23 cellular contexts compared by ENCODE assay signal in the genomic region with DNA sequence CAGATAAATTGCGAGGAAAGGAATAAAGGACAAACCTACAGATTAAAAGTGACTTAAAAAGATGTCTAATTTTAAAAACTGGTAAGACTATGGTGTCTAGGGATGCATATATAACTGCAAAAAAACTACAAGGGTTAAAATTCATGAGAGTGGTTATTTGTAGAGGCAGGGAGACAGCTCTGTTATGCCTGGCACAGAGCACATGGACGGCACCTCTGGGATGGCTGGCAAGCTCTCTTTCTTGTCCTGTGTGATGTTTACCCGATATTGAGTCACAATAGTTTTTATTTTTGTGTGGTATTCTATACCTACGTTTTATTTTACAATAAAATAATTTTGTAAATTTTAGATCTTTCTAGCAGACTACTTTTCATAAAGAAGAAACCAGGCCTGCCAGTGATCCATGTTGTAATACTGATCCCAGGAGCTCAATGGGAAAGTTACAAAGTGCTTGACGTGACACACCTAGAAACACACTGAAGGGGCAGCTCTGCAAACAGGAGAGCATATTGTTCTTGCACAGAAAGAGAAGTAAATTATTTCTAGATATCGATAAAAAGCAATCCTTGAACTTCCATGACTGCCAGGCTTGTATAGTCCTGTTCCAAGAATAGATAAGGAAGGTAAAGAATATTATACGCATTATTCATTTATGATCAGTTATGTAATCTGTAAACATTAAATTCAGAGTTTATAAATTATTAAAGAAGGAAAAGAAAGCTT.
"Had no signal": no experiment of that assay in that cellular context is flagged by ENCODE, and none has a peak within 500 bp of the region (broad histone marks: within the 10 kb centered on the region; RNA-seq: fewer than 3 reads in every experiment).

No MANE protein-coding gene starts in this region.

- H3K4me3 ChIP-seq: colonic mucosa, gastroesophageal sphincter, right lobe of liver, smooth muscle cell, transverse colon, uterus had no signal

- H3K4me1 Mint-ChIP-seq: activated naive CD8-positive, alpha-beta T cell treated with anti-CD3 and anti-CD28 coated beads for 36 hours; endodermal cell; nephron; stimulated activated memory B cell treated with anti-CD40 and anti-IgM and Interleukin-4, amounts not matched to agents 10 μg/mL and 1 μg/mL and 100 μg/mL, for 72 hours had no signal

- H3K27ac Mint-ChIP-seq: activated naive CD8-positive, alpha-beta T cell treated with anti-CD3 and anti-CD28 coated beads for 36 hours; endodermal cell; nephron; stimulated activated memory B cell treated with anti-CD40 and anti-IgM and Interleukin-4, amounts not matched to agents 10 μg/mL and 1 μg/mL and 100 μg/mL, for 72 hours; T-helper 1 cell treated with Interleukin-12 subunit alpha and Interleukin-12 subunit beta and Interleukin-4 antibody, amounts not matched to agents 30 μg/mL and 1 μg/mL, for 36 hours had no signal

- H3K9me3 Mint-ChIP-seq: endodermal cell; nephron; stimulated activated memory B cell treated with anti-CD40 and anti-IgM and Interleukin-4, amounts not matched to agents 10 μg/mL and 1 μg/mL and 100 μg/mL, for 72 hours; T-helper 1 cell treated with Interleukin-12 subunit alpha and Interleukin-12 subunit beta and Interleukin-4 antibody, amounts not matched to agents 30 μg/mL and 1 μg/mL, for 36 hours had no signal

- H3K4me1 ChIP-seq: colonic mucosa, gastroesophageal sphincter, right lobe of liver, uterus had no signal

- FAIRE-seq: astrocyte, bronchial epithelial cell had no signal

- H3K36me3 Mint-ChIP-seq: stimulated activated memory B cell treated with anti-CD40 and anti-IgM and Interleukin-4, amounts not matched to agents 10 μg/mL and 1 μg/mL and 100 μg/mL, for 72 hours had no signal

- DNase-seq: activated CD4-positive, alpha-beta T cell treated with anti-CD3 and anti-CD28 coated beads for 4 hours; activated CD4-positive, alpha-beta T cell treated with anti-CD3 and anti-CD28 coated beads, Interleukin-2, amount 50 U/mL, for 48 hours; activated CD4-positive, CD25-positive, alpha-beta regulatory T cell; activated naive CD4-positive, alpha-beta T cell treated with Interleukin-2 at 50 U/mL for 16 hours; activated naive CD8-positive, alpha-beta T cell treated with anti-CD3 and anti-CD28 coated beads for 36 hours; activated T-cell treated with anti-CD3 and anti-CD28 coated beads, Interleukin-2, amount 50 U/mL, for 48 hours; colonic mucosa; endodermal cell; head of caudate nucleus; islet precursor cell; left cardiac atrium; right lobe of liver; stimulated activated CD4-positive, alpha-beta T cell treated with anti-CD3 and anti-CD28 coated beads, Interleukin-15, amount 100 ng/mL, for 24 hours; T1000; transverse colon; uterus had no signal

- H3K36me3 ChIP-seq: colonic mucosa, gastroesophageal sphincter, right lobe of liver, transverse colon, uterus had no signal

- ATAC-seq: gastroesophageal sphincter; stimulated activated memory B cell treated with anti-CD40 and anti-IgM and Interleukin-4, amounts not matched to agents 10 μg/mL and 1 μg/mL and 100 μg/mL, for 72 hours had no signal

- H3K4me3 Mint-ChIP-seq: activated naive CD8-positive, alpha-beta T cell treated with anti-CD3 and anti-CD28 coated beads for 36 hours; endodermal cell; nephron; stimulated activated memory B cell treated with anti-CD40 and anti-IgM and Interleukin-4, amounts not matched to agents 10 μg/mL and 1 μg/mL and 100 μg/mL, for 72 hours; T-helper 1 cell treated with Interleukin-12 subunit alpha and Interleukin-12 subunit beta and Interleukin-4 antibody, amounts not matched to agents 30 μg/mL and 1 μg/mL, for 36 hours had no signal

- H3K27me3 ChIP-seq: colonic mucosa, gastroesophageal sphincter, right lobe of liver, transverse colon, uterus had no signal

- H3K9me3 ChIP-seq: colonic mucosa, gastroesophageal sphincter, right lobe of liver, transverse colon, uterus had no signal

- H3K27me3 Mint-ChIP-seq: activated naive CD8-positive, alpha-beta T cell treated with anti-CD3 and anti-CD28 coated beads for 36 hours; stimulated activated memory B cell treated with anti-CD40 and anti-IgM and Interleukin-4, amounts not matched to agents 10 μg/mL and 1 μg/mL and 100 μg/mL, for 72 hours had no signal

- H3K27ac ChIP-seq: colonic mucosa, gastroesophageal sphincter, right lobe of liver, uterus had no signal
